ENCODE assay signal across 15 cellular contexts in genomic region chr19:6064016-6064702, GRCh38. TPM values are rescaled to one million over a fixed set of nuclear protein-coding genes. Genes with fewer than 3 reads are reported as not detected.
DNase-seq lines count a peak whose midpoint lies in the region; ATAC-seq and TF ChIP-seq lines count a peak whose summit lies in the region.
"Had no signal": no experiment of that assay in that cellular context is flagged by ENCODE, and none has a peak within 500 bp of the region (broad histone marks: within the 10 kb centered on the region; RNA-seq: fewer than 3 reads in every experiment).

No MANE protein-coding gene starts in this region.

- no peaks in the 10 kb centered on the region for H3K9me3 ChIP-seq in lower lobe of right lung
- no peaks in the 10 kb centered on the region for H3K9me3 ChIP-seq in transverse colon

- ATAC-seq in lower lobe of right lung: no peak
- ATAC-seq in activated naive CD4-positive, alpha-beta T cell treated with anti-CD3 and anti-CD28 coated beads, Interleukin-2, amount 50 U/mL, for 72 hours: no peak
- ATAC-seq: activated T-cell treated with anti-CD3 and anti-CD28 coated beads, Interleukin-2, amount 50 U/mL, for 72 hours; natural killer cell had no signal

- H3K27ac ChIP-seq in lower lobe of right lung (peak overlapping the region; percentile 96), transverse colon (peak overlapping the region; percentile 90 to 95 (median 92))

- TF ChIP-seq POLR2A in transverse colon (IDR thresholded peaks at IDR 0.05): no peak

- H3K4me1 ChIP-seq in lower lobe of right lung: peaks cover 97% of the 10 kb centered on the region
- peaks cover 58 to 90% (median 77%) of the 10 kb centered on the region in 4 donors for H3K4me1 ChIP-seq in transverse colon

- H3K36me3 ChIP-seq in lower lobe of right lung (no peaks in the 10 kb centered on the region), transverse colon (no peaks in the 10 kb centered on the region)

- no peak for TF ChIP-seq CTCF in lower lobe of right lung (IDR thresholded peaks at IDR 0.05)
- TF ChIP-seq CTCF in transverse colon (IDR thresholded peaks at IDR 0.05): no peak

- WGBS in transverse colon (ENCODE audit: low coverage in 1 of 2), 2 donors: 79 to 100% methylated on average over 2 to 12 of the region's 12 CpGs

- TF ChIP-seq EP300 in transverse colon (IDR thresholded peaks at IDR 0.05; ENCODE audit: low read depth): no peak

- intact Hi-C loops in lower lobe of right lung (cut with DNase I) (no loop called here), transverse colon (cut with DNase I; ENCODE audit: low total_unique reads) (no loop called here)

- in situ Hi-C loops in transverse colon (cut with MboI; ENCODE audit: low pct_ligation_motif_present in 1 of 4, low pct_unique_long_range_greater_than_20kb in 1 of 4, low sequenced_read_pairs in 3 of 4): no loop called here

- DNase-seq in activated effector memory CD4-positive, alpha-beta T cell treated with anti-CD3 and anti-CD28 coated beads, Interleukin-2, amount 50 U/mL, for 16 hours: peak; percentile 49
- no peak for DNase-seq in activated effector memory CD4-positive, alpha-beta T cell treated with Interleukin-2 at 50 U/mL for 16 hours
- DNase-seq in astrocyte of the hippocampus (ENCODE audit: low read depth, low spot score): peak; percentile 57
- DNase-seq in lower lobe of right lung: no peak
- peak; percentile 15 for DNase-seq in transverse colon
- no peak for DNase-seq in NCI-H1436 (lab: John Stamatoyannopoulos, UW)
- DNase-seq in activated naive CD4-positive, alpha-beta T cell treated with anti-CD3 and anti-CD28 coated beads, Interleukin-2, amount 50 U/mL, for 72 hours (ENCODE audit: low spot score in 2 of 2): no peak
- no peak for DNase-seq in NCI-H1048 (lab: John Stamatoyannopoulos, UW)
- DNase-seq: activated T-cell treated with anti-CD3 and anti-CD28 coated beads, Interleukin-2, amount 50 U/mL, for 72 hours; cortex of kidney; natural killer cell; NCI-H524 treated with DMSO at 0.1 percent for 48 hours; stimulated activated CD4-positive, alpha-beta T cell treated with anti-CD3 and anti-CD28 coated beads, Interleukin-4, amount 100 ng/mL, for 4 hours; T1000 had no signal

- H3K27me3 ChIP-seq in lower lobe of right lung (ENCODE audit: low read depth) (no peaks in the 10 kb centered on the region), transverse colon (no peaks in the 10 kb centered on the region)
- H3K27me3 ChIP-seq: hepatocyte had no signal

- no peak overlapping the region for H3K27ac Mint-ChIP-seq in activated naive CD4-positive, alpha-beta T cell treated with anti-CD3 and anti-CD28 coated beads, Interleukin-2, amount 50 U/mL, for 72 hours
- H3K27ac Mint-ChIP-seq: activated T-cell treated with anti-CD3 and anti-CD28 coated beads, Interleukin-2, amount 50 U/mL, for 72 hours had no signal

- H3K4me3 ChIP-seq in lower lobe of right lung (no peak overlapping the region), transverse colon (no peak overlapping the region)
- H3K4me3 ChIP-seq: hepatocyte had no signal

- H3K36me3 Mint-ChIP-seq in activated naive CD4-positive, alpha-beta T cell treated with anti-CD3 and anti-CD28 coated beads, Interleukin-2, amount 50 U/mL, for 72 hours: no peaks in the 10 kb centered on the region
- H3K36me3 Mint-ChIP-seq: natural killer cell had no signal

- peaks cover 0 to 5% of the 10 kb centered on the region in 2 donors for H3K9me3 Mint-ChIP-seq in activated naive CD4-positive, alpha-beta T cell treated with anti-CD3 and anti-CD28 coated beads, Interleukin-2, amount 50 U/mL, for 72 hours
- H3K9me3 Mint-ChIP-seq: natural killer cell had no signal

RNA-seq across cellular contexts. Expression of gene RFX2, which starts 46.1 kb away (rescaled TPM):
- total RNA-seq in lower lobe of right lung (20.9 TPM), transverse colon (10 to 100 TPM in 2 of 4 donors, 1 to 10 TPM in 2; 6.1 to 57.5 (median 11.8) TPM)
- total RNA-seq in activated naive CD4-positive, alpha-beta T cell treated with anti-CD3 and anti-CD28 coated beads, Interleukin-2, amount 50 U/mL, for 72 hours: 10 to 100 TPM; 11.2 to 13.8 TPM

Comparison
In these comparisons a context has a peak if more than half of its experiments do, and no peak if none do; other contexts are left out.
1. DNase-seq: peak in activated effector memory CD4-positive, alpha-beta T cell treated with anti-CD3 and anti-CD28 coated beads, Interleukin-2, amount 50 U/mL, for 16 hours (single experiment), astrocyte of the hippocampus (single experiment) and transverse colon (single experiment); none in activated effector memory CD4-positive, alpha-beta T cell treated with Interleukin-2 at 50 U/mL for 16 hours (single experiment), lower lobe of right lung (single experiment), NCI-H1436 (single experiment), activated naive CD4-positive, alpha-beta T cell treated with anti-CD3 and anti-CD28 coated beads, Interleukin-2, amount 50 U/mL, for 72 hours (0 of 2) and NCI-H1048 (single experiment).